16 cellular contexts compared by ENCODE assay signal in the genomic region with DNA sequence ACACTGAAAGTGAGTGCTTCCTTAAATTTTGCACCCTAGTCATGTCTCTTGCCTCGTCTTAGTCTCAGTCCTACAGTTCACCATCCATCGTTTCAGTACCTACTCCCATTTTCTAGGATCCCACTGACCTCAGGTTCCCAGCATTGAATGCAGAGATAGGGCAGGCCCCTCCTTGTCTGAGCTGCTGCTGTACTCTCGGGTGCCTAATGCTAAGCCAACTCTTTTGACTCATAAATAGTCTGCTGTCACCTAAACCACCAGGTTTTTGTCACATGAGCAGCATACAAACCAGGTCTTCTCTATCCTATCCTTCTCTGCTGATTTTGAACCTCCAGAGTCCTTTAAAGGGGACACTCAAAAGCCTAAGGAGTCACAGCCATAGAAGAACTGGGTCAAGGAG. TPM values are rescaled to one million over a fixed set of nuclear protein-coding genes. Genes with fewer than 3 reads are reported as not detected.
A peak's percentile ranks its signal among the peaks of the same experiment; 100 is the strongest.
DNase-seq lines count a peak whose midpoint lies in the region; ATAC-seq and TF ChIP-seq lines count a peak whose summit lies in the region.
"Had no signal": no experiment of that assay in that cellular context is flagged by ENCODE, and none has a peak within 500 bp of the region (broad histone marks: within the 10 kb centered on the region; RNA-seq: fewer than 3 reads in every experiment).

No MANE protein-coding gene starts in this region.

- H3K4me1 ChIP-seq in KMS-11 (ENCODE audit: low read depth, poor library complexity, severe bottlenecking) (peaks cover 61% of the 10 kb centered on the region), thyroid gland (no peaks in the 10 kb centered on the region), adrenal gland (replicated peaks in 1 of 2) (no peaks in the 10 kb centered on the region)
- H3K4me1 ChIP-seq in naive thymus-derived CD4-positive, alpha-beta T cell (ENCODE audit: control insufficient read depth in 2 of 2, insufficient read depth in 2 of 2, low read length in 2 of 2), result peaks cover 55 to 62% of the 10 kb centered on the region in 2 donors
- H3K4me1 ChIP-seq: pancreas had no signal

- H3K4me2 ChIP-seq in KMS-11, result peak overlapping the region; percentile 96; the same call in 1 of the 2 replicates

- CTCF ChIA-PET in naive thymus-derived CD4-positive, alpha-beta T cell (lab: Charles Lee), result interaction anchor here (0.6 to 1.8 kb wide), 2 partner anchors 31 to 48 kb away, joined by 3 to 8 read pairs; partner anchors contain the start of gene KLHDC9

- WGBS in thyroid gland, 2 donors, result 73 to 88% methylated on average over 3 of the region's 3 CpGs
- WGBS in adrenal gland, 4 donors, result 59 to 73% (median 65%) methylated on average over 3 of the region's 3 CpGs

- peak overlapping the region; percentile 100 for H3K4me3 Mint-ChIP-seq in activated T-helper 2 cell treated with anti-CD3 and anti-CD28 coated beads, Interferon-gamma antibody, Interleukin-2, Interleukin-4, amounts not matched to agents 10 μg/mL and 5 μg/mL and 100 μg/mL, durations not matched to agents 14 hours and 24 hours and 36 hours (ENCODE audit: low read depth)
- H3K4me3 Mint-ChIP-seq in naive thymus-derived CD4-positive, alpha-beta T cell, result peak overlapping the region; percentile 88 to 100 (median 98)
- H3K4me3 Mint-ChIP-seq in chondrocyte (ENCODE audit: unreplicated experiment), result no peak overlapping the region

- peak overlapping the region; percentile 98 for H3K27ac Mint-ChIP-seq in activated T-helper 2 cell treated with anti-CD3 and anti-CD28 coated beads, Interferon-gamma antibody, Interleukin-2, Interleukin-4, amounts not matched to agents 10 μg/mL and 5 μg/mL and 100 μg/mL, durations not matched to agents 14 hours and 24 hours and 36 hours
- peak overlapping the region; percentile 91 to 99 (median 95) for H3K27ac Mint-ChIP-seq in naive thymus-derived CD4-positive, alpha-beta T cell
- H3K27ac Mint-ChIP-seq in chondrocyte (ENCODE audit: unreplicated experiment), result no peak overlapping the region

- H3K36me3 Mint-ChIP-seq in activated T-helper 2 cell treated with anti-CD3 and anti-CD28 coated beads, Interferon-gamma antibody, Interleukin-2, Interleukin-4, amounts not matched to agents 10 μg/mL and 5 μg/mL and 100 μg/mL, durations not matched to agents 14 hours and 24 hours and 36 hours (ENCODE audit: low read depth), result peaks cover 54% of the 10 kb centered on the region
- H3K36me3 Mint-ChIP-seq in naive thymus-derived CD4-positive, alpha-beta T cell, result peaks cover 6 to 48% (median 19%) of the 10 kb centered on the region in 5 donors
- no peaks in the 10 kb centered on the region for H3K36me3 Mint-ChIP-seq in chondrocyte (ENCODE audit: low read depth)

- no peak overlapping the region for H3K27ac ChIP-seq in KMS-11
- H3K27ac ChIP-seq in naive thymus-derived CD4-positive, alpha-beta T cell (ENCODE audit: low read depth, low read length), result peak overlapping the region; percentile 93
- H3K27ac ChIP-seq in thyroid gland, result no peak overlapping the region
- H3K27ac ChIP-seq in adrenal gland, result no peak overlapping the region
- H3K27ac ChIP-seq: pancreas, suprapubic skin had no signal

- H3K27me3 Mint-ChIP-seq in activated T-helper 2 cell treated with anti-CD3 and anti-CD28 coated beads, Interferon-gamma antibody, Interleukin-2, Interleukin-4, amounts not matched to agents 10 μg/mL and 5 μg/mL and 100 μg/mL, durations not matched to agents 14 hours and 24 hours and 36 hours (ENCODE audit: low read depth), result no peaks in the 10 kb centered on the region
- no peaks in the 10 kb centered on the region for H3K27me3 Mint-ChIP-seq in naive thymus-derived CD4-positive, alpha-beta T cell
- peaks cover 25% of the 10 kb centered on the region for H3K27me3 Mint-ChIP-seq in chondrocyte (ENCODE audit: low read depth)

- no peaks in the 10 kb centered on the region for H4K20me1 ChIP-seq in KMS-11 (ENCODE audit: insufficient read depth)

- H3K36me3 ChIP-seq in KMS-11 (ENCODE audit: insufficient read depth) (no peaks in the 10 kb centered on the region), thyroid gland (no peaks in the 10 kb centered on the region), adrenal gland (replicated peaks in 1 of 2) (no peaks in the 10 kb centered on the region)
- H3K36me3 ChIP-seq in naive thymus-derived CD4-positive, alpha-beta T cell (ENCODE audit: control insufficient read depth in 2 of 3, insufficient read depth in 3 of 3, low read length in 3 of 3), result peaks cover 0 to 35% (median 4%) of the 10 kb centered on the region in 3 experiments
- H3K36me3 ChIP-seq: pancreas had no signal

- no peak for DNase-seq in activated CD4-positive, CD25-positive, alpha-beta regulatory T cell (lab: John Stamatoyannopoulos, UW)
- no peak for DNase-seq in activated T-helper 2 cell treated with anti-CD3 and anti-CD28 coated beads, Interferon-gamma antibody, Interleukin-2, Interleukin-4, amounts not matched to agents 10 μg/mL and 5 μg/mL and 100 μg/mL, durations not matched to agents 14 hours and 24 hours and 36 hours (ENCODE audit: low spot score)
- no peak for DNase-seq in naive thymus-derived CD4-positive, alpha-beta T cell
- DNase-seq in chondrocyte (ENCODE audit: low spot score), result no peak
- no peak for DNase-seq in thyroid gland
- no peak for DNase-seq in adrenal gland
- DNase-seq: 8988T, heart right ventricle, NCI-H1436, pancreas had no signal

- intact Hi-C loops in activated T-helper 2 cell treated with anti-CD3 and anti-CD28 coated beads, Interferon-gamma antibody, Interleukin-2, Interleukin-4, amounts not matched to agents 10 μg/mL and 5 μg/mL and 100 μg/mL, durations not matched to agents 14 hours and 24 hours and 36 hours (cut with micrococcal nuclease), result loop anchor here (5.0 kb wide), 1 partner anchor 91 kb away; the partner anchor contains the start of gene USP21
- intact Hi-C loops in naive thymus-derived CD4-positive, alpha-beta T cell (cut with micrococcal nuclease), result no loop called here
- intact Hi-C loops in thyroid gland (cut with DNase I), result no loop called here
- intact Hi-C loops in adrenal gland (cut with DNase I), result no loop called here

- H3K9ac ChIP-seq in KMS-11, result no peak overlapping the region

- no peak for TF ChIP-seq CTCF in KMS-11 (conservative IDR thresholded peaks at IDR 0.05; ENCODE audit: low read depth, low read length)
- TF ChIP-seq CTCF in chondrocyte (IDR thresholded peaks at IDR 0.05), result no peak
- TF ChIP-seq CTCF in thyroid gland (IDR thresholded peaks at IDR 0.05), result no peak
- TF ChIP-seq CTCF in adrenal gland (IDR thresholded peaks at IDR 0.05), result no peak

- H3K4me1 Mint-ChIP-seq in activated T-helper 2 cell treated with anti-CD3 and anti-CD28 coated beads, Interferon-gamma antibody, Interleukin-2, Interleukin-4, amounts not matched to agents 10 μg/mL and 5 μg/mL and 100 μg/mL, durations not matched to agents 14 hours and 24 hours and 36 hours (ENCODE audit: low read depth), result peaks cover 50% of the 10 kb centered on the region
- H3K4me1 Mint-ChIP-seq in naive thymus-derived CD4-positive, alpha-beta T cell, result peaks cover 50 to 86% (median 75%) of the 10 kb centered on the region in 7 donors
- no peaks in the 10 kb centered on the region for H3K4me1 Mint-ChIP-seq in chondrocyte (ENCODE audit: low read depth)

- H3K9me3 Mint-ChIP-seq in activated T-helper 2 cell treated with anti-CD3 and anti-CD28 coated beads, Interferon-gamma antibody, Interleukin-2, Interleukin-4, amounts not matched to agents 10 μg/mL and 5 μg/mL and 100 μg/mL, durations not matched to agents 14 hours and 24 hours and 36 hours, result no peaks in the 10 kb centered on the region
- H3K9me3 Mint-ChIP-seq in naive thymus-derived CD4-positive, alpha-beta T cell, result no peaks in the 10 kb centered on the region
- H3K9me3 Mint-ChIP-seq in chondrocyte (ENCODE audit: low read depth), result no peaks in the 10 kb centered on the region

- peaks cover 58% of the 10 kb centered on the region for H3K79me2 ChIP-seq in KMS-11 (ENCODE audit: insufficient read depth, low read depth)

- H3K4me3 ChIP-seq in KMS-11 (IDR thresholded peaks at IDR 0.05; ENCODE audit: insufficient read depth, low read depth, low read length), result no peak overlapping the region
- H3K4me3 ChIP-seq in naive thymus-derived CD4-positive, alpha-beta T cell (ENCODE audit: low read length), result peak overlapping the region; percentile 95
- H3K4me3 ChIP-seq in thyroid gland (replicated peaks in 1 of 3), result no peak overlapping the region
- H3K4me3 ChIP-seq in adrenal gland, result no peak overlapping the region
- H3K4me3 ChIP-seq: pancreas had no signal

- no peak overlapping the region for H2AFZ ChIP-seq in KMS-11 (ENCODE audit: low read depth)

- POLR2A ChIA-PET in naive thymus-derived CD4-positive, alpha-beta T cell (lab: Charles Lee), result interaction anchor here (5.7 to 10.9 kb wide), 2 partner anchors 22 to 32 kb away, joined by 66 to 377 read pairs; partner anchors contain the start of genes KLHDC9, TSTD1 and USF1

- H3K9me3 ChIP-seq in naive thymus-derived CD4-positive, alpha-beta T cell (ENCODE audit: control insufficient read depth in 2 of 3, low read length in 3 of 3), result no peaks in the 10 kb centered on the region
- no peaks in the 10 kb centered on the region for H3K9me3 ChIP-seq in thyroid gland
- H3K9me3 ChIP-seq in adrenal gland (replicated peaks in 1 of 3), result no peaks in the 10 kb centered on the region
- H3K9me3 ChIP-seq: heart right ventricle, pancreas, suprapubic skin had no signal

- TF ChIP-seq POLR2A in thyroid gland (IDR thresholded peaks at IDR 0.05) (no peak), adrenal gland (IDR thresholded peaks at IDR 0.05) (no peak)

- peak; percentile 56 to 63 for ATAC-seq in activated CD4-positive, CD25-positive, alpha-beta regulatory T cell treated with anti-CD3 and anti-CD28 coated beads, Interleukin-2, amount 50 U/mL, for 24 hours
- no peak for ATAC-seq in naive thymus-derived CD4-positive, alpha-beta T cell
- ATAC-seq: heart right ventricle, pancreas, SK-N-SH treated with all-trans-retinoic acid at 6 μM for 48 hours had no signal

- H3K27me3 ChIP-seq in KMS-11 (ENCODE audit: insufficient read depth, low read depth), result no peaks in the 10 kb centered on the region
- no peaks in the 10 kb centered on the region for H3K27me3 ChIP-seq in naive thymus-derived CD4-positive, alpha-beta T cell (ENCODE audit: control insufficient read depth in 2 of 2, insufficient read depth in 2 of 2, low read length in 2 of 2)
- H3K27me3 ChIP-seq in thyroid gland, result no peaks in the 10 kb centered on the region
- H3K27me3 ChIP-seq in adrenal gland, result peaks cover 6% of the 10 kb centered on the region
- H3K27me3 ChIP-seq: pancreas, suprapubic skin had no signal

RNA-seq across cellular contexts. Expression of gene ARHGAP30, which starts 3.0 kb away (rescaled TPM):
- 161 and 170 TPM in 2 replicates for total RNA-seq in activated T-helper 2 cell treated with anti-CD3 and anti-CD28 coated beads, Interferon-gamma antibody, Interleukin-2, Interleukin-4, amounts not matched to agents 10 μg/mL and 5 μg/mL and 100 μg/mL, durations not matched to agents 14 hours and 24 hours and 36 hours
- total RNA-seq in naive thymus-derived CD4-positive, alpha-beta T cell, result 100 to 1,000 TPM; 152 to 291 (median 235) TPM
- polyA plus RNA-seq in naive thymus-derived CD4-positive, alpha-beta T cell, result 100 to 1,000 TPM; 128 to 258 TPM
- total RNA-seq in chondrocyte (not detected in 3 replicates), thyroid gland (1 to 10 TPM; 1.4 to 3.5 (median 2.9) TPM), adrenal gland (10 to 100 TPM in 5 of 8 donors, 1 to 10 TPM in 3; 3.7 to 15.7 (median 10.5) TPM)
- 10 to 100 TPM in 1 of 3 donors, 1 to 10 TPM in 2; 3.7 to 17.5 (median 4.5) TPM for polyA plus RNA-seq in adrenal gland
- total RNA-seq: dermis microvascular lymphatic vessel endothelial cell had no signal

RNA-seq across cellular contexts. Expression of gene USF1, which starts 20.9 kb away (rescaled TPM):
- total RNA-seq in activated T-helper 2 cell treated with anti-CD3 and anti-CD28 coated beads, Interferon-gamma antibody, Interleukin-2, Interleukin-4, amounts not matched to agents 10 μg/mL and 5 μg/mL and 100 μg/mL, durations not matched to agents 14 hours and 24 hours and 36 hours, result 49.1 and 53.2 TPM in 2 replicates
- 100 to 1,000 TPM in 1 of 5 experiments, 10 to 100 TPM in 4; 71.6 to 115 (median 91.7) TPM for total RNA-seq in naive thymus-derived CD4-positive, alpha-beta T cell
- 1 to 10 TPM; 3.9 to 5.5 TPM for polyA plus RNA-seq in naive thymus-derived CD4-positive, alpha-beta T cell
- total RNA-seq in chondrocyte (34.3 to 44.6 TPM (median 35.3 TPM) in 3 replicates), thyroid gland (10 to 100 TPM; 56.0 to 71.0 (median 70.3) TPM), adrenal gland (10 to 100 TPM; 41.3 to 82.9 (median 63.7) TPM)
- polyA plus RNA-seq in adrenal gland, result 100 to 1,000 TPM in 2 of 3 donors, 10 to 100 TPM in 1; 48.0 to 153 (median 144) TPM

RNA-seq across cellular contexts. Expression of gene NECTIN4, which starts 22.7 kb away (rescaled TPM):
- 0.05 TPM in 1 of 2 replicates, not detected in the other for total RNA-seq in activated T-helper 2 cell treated with anti-CD3 and anti-CD28 coated beads, Interferon-gamma antibody, Interleukin-2, Interleukin-4, amounts not matched to agents 10 μg/mL and 5 μg/mL and 100 μg/mL, durations not matched to agents 14 hours and 24 hours and 36 hours
- not detected for total RNA-seq in naive thymus-derived CD4-positive, alpha-beta T cell
- polyA plus RNA-seq in naive thymus-derived CD4-positive, alpha-beta T cell, result not detected
- total RNA-seq in chondrocyte (0.12 to 0.26 TPM (median 0.12 TPM) in 3 replicates), thyroid gland (under 1 TPM in 1 of 4 donors, not detected in 3; 0.27 TPM), adrenal gland (not detected)
- polyA plus RNA-seq in adrenal gland, result under 1 TPM in 1 of 3 donors, not detected in 2; 0.10 TPM

RNA-seq across cellular contexts. Expression of gene TSTD1, which starts 27.9 kb away (rescaled TPM):
- 49.0 and 49.1 TPM in 2 replicates for total RNA-seq in activated T-helper 2 cell treated with anti-CD3 and anti-CD28 coated beads, Interferon-gamma antibody, Interleukin-2, Interleukin-4, amounts not matched to agents 10 μg/mL and 5 μg/mL and 100 μg/mL, durations not matched to agents 14 hours and 24 hours and 36 hours
- 10 to 100 TPM; 49.8 to 84.0 (median 58.2) TPM for total RNA-seq in naive thymus-derived CD4-positive, alpha-beta T cell
- 100 to 1,000 TPM; 349 to 494 TPM for polyA plus RNA-seq in naive thymus-derived CD4-positive, alpha-beta T cell
- total RNA-seq in chondrocyte (0.70 TPM in 1 of 3 replicates, not detected in the others), thyroid gland (100 to 1,000 TPM; 256 to 466 (median 320) TPM), adrenal gland (100 to 1,000 TPM in 3 of 8 donors, 10 to 100 TPM in 5; 46.3 to 280 (median 93.3) TPM)
- polyA plus RNA-seq in adrenal gland, result 100 to 1,000 TPM in 2 of 3 donors, 10 to 100 TPM in 1; 57.8 to 153 (median 109) TPM
- total RNA-seq: G401 had no signal

RNA-seq across cellular contexts. Expression of gene KLHDC9, which starts 31.5 kb away (rescaled TPM):
- total RNA-seq in activated T-helper 2 cell treated with anti-CD3 and anti-CD28 coated beads, Interferon-gamma antibody, Interleukin-2, Interleukin-4, amounts not matched to agents 10 μg/mL and 5 μg/mL and 100 μg/mL, durations not matched to agents 14 hours and 24 hours and 36 hours, result not detected in 2 replicates
- total RNA-seq in naive thymus-derived CD4-positive, alpha-beta T cell, result 1 to 10 TPM in 1 of 5 experiments, under 1 TPM in 1, not detected in 3; 0.40 to 1.1 TPM
- under 1 TPM in 1 of 2 donors, not detected in 1; 0.74 TPM for polyA plus RNA-seq in naive thymus-derived CD4-positive, alpha-beta T cell
- total RNA-seq in chondrocyte, result 1.1 to 4.4 TPM (median 1.6 TPM) in 3 replicates
- total RNA-seq in thyroid gland, result 10 to 100 TPM in 3 of 4 donors, 1 to 10 TPM in 1; 6.9 to 31.8 (median 19.2) TPM
- total RNA-seq in adrenal gland, result 10 to 100 TPM in 7 of 8 donors, 1 to 10 TPM in 1; 5.2 to 28.1 (median 19.6) TPM
- polyA plus RNA-seq in adrenal gland, result 10 to 100 TPM in 2 of 3 donors, 1 to 10 TPM in 1; 5.5 to 25.4 (median 24.4) TPM
